In the genomic region with DNA sequence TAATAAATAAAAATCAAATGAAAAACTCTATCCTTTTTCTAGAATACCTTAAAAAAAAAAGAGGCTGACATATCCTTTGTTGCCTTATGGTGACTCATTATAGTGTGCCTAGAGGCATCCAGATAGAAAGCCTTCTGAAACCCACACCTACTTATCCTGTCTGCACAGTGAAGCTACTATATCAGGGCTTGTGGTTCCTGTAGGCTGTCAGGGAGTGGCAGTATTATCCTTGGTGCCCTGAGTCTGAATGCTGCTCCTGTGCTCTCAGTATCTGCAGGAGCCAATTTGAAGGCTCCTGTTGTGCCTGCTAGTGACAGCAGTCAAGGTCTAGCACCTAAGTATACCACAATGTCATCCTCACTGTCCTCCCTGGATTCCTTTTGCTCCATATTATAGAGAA, we compare ENCODE assay signal across 10 cellular contexts.
DNase-seq lines count a peak whose midpoint lies in the region; ATAC-seq and TF ChIP-seq lines count a peak whose summit lies in the region.
"Had no signal": no experiment of that assay in that cellular context is flagged by ENCODE, and none has a peak within 500 bp of the region (broad histone marks: within the 10 kb centered on the region; RNA-seq: fewer than 3 reads in every experiment).

No MANE protein-coding gene starts in this region.

- H3K4me1 ChIP-seq in upper lobe of left lung, result no peaks in the 10 kb centered on the region

- in situ Hi-C loops in brain microvascular endothelial cell (cut with HindIII; ENCODE audit: low pct_ligation_motif_present, low sequenced_read_pairs), result no loop called here

- no peak overlapping the region for H3K27ac Mint-ChIP-seq in activated CD4-positive, alpha-beta memory T cell treated with anti-CD3 and anti-CD28 coated beads, Interleukin-2, amount 10 ng/mL, durations not matched to agents 7 days and 5 days
- H3K27ac Mint-ChIP-seq: type B pancreatic cell had no signal

- H3K36me3 ChIP-seq in brain microvascular endothelial cell (replicated peaks), result no peaks in the 10 kb centered on the region
- H3K36me3 ChIP-seq in upper lobe of left lung, result no peaks in the 10 kb centered on the region

- no peak for TF ChIP-seq EP300 in upper lobe of left lung (IDR thresholded peaks at IDR 0.05)

- no peaks in the 10 kb centered on the region for H3K9me3 ChIP-seq in upper lobe of left lung

- no peak overlapping the region for H3K4me3 ChIP-seq in brain microvascular endothelial cell (ENCODE audit: low read depth, low read length)
- H3K4me3 ChIP-seq in upper lobe of left lung, result no peak overlapping the region
- no peak overlapping the region for H3K4me3 ChIP-seq in lower leg skin (ENCODE audit: low read depth, poor library complexity, severe bottlenecking)

- H3K27ac ChIP-seq in brain microvascular endothelial cell, result no peak overlapping the region
- H3K27ac ChIP-seq in upper lobe of left lung, result no peak overlapping the region

- TF ChIP-seq CTCF in brain microvascular endothelial cell (IDR thresholded peaks at IDR 0.05; ENCODE audit: low read depth, low read length, missing control alignments) (peak; percentile 11), upper lobe of left lung (IDR thresholded peaks at IDR 0.05) (no peak), lower leg skin (IDR thresholded peaks at IDR 0.05) (no peak)

- ATAC-seq in GM19438 (IDR thresholded peaks at IDR 0.05; ENCODE audit: low read depth, unreplicated experiment) (peak; percentile 78), HG03457 (IDR thresholded peaks at IDR 0.05; ENCODE audit: unreplicated experiment) (peak; percentile 65), upper lobe of left lung (ENCODE audit: low FRiP score in 2 of 2) (no peak)

- CTCF ChIA-PET in activated CD4-positive, alpha-beta memory T cell treated with anti-CD3 and anti-CD28 coated beads, Interleukin-2, amount 10 ng/mL, durations not matched to agents 7 days and 5 days (lab: Charles Lee), result no interaction called here

- no peaks in the 10 kb centered on the region for H3K9me3 Mint-ChIP-seq in activated CD4-positive, alpha-beta memory T cell treated with anti-CD3 and anti-CD28 coated beads, Interleukin-2, amount 10 ng/mL, durations not matched to agents 7 days and 5 days
- H3K9me3 Mint-ChIP-seq: type B pancreatic cell had no signal

- H3K27me3 ChIP-seq in brain microvascular endothelial cell (replicated peaks) (no peaks in the 10 kb centered on the region), upper lobe of left lung (no peaks in the 10 kb centered on the region)

- no peaks in the 10 kb centered on the region for H3K27me3 Mint-ChIP-seq in activated CD4-positive, alpha-beta memory T cell treated with anti-CD3 and anti-CD28 coated beads, Interleukin-2, amount 10 ng/mL, durations not matched to agents 7 days and 5 days
- H3K27me3 Mint-ChIP-seq: type B pancreatic cell had no signal

- POLR2A ChIA-PET in activated CD4-positive, alpha-beta memory T cell treated with anti-CD3 and anti-CD28 coated beads, Interleukin-2, amount 10 ng/mL, durations not matched to agents 7 days and 5 days (lab: Charles Lee), result no interaction called here

- intact Hi-C loops in lower leg skin (cut with DNase I; ENCODE audit: low total_unique reads), result no loop called here

- no peaks in the 10 kb centered on the region for H3K4me1 Mint-ChIP-seq in activated CD4-positive, alpha-beta memory T cell treated with anti-CD3 and anti-CD28 coated beads, Interleukin-2, amount 10 ng/mL, durations not matched to agents 7 days and 5 days

- H3K4me3 Mint-ChIP-seq in activated CD4-positive, alpha-beta memory T cell treated with anti-CD3 and anti-CD28 coated beads, Interleukin-2, amount 10 ng/mL, durations not matched to agents 7 days and 5 days, result no peak overlapping the region
- H3K4me3 Mint-ChIP-seq: type B pancreatic cell had no signal

- TF ChIP-seq POLR2A in upper lobe of left lung (IDR thresholded peaks at IDR 0.05), result no peak
- no peak for TF ChIP-seq POLR2A in lower leg skin (IDR thresholded peaks at IDR 0.05)

- no peaks in the 10 kb centered on the region for H3K36me3 Mint-ChIP-seq in activated CD4-positive, alpha-beta memory T cell treated with anti-CD3 and anti-CD28 coated beads, Interleukin-2, amount 10 ng/mL, durations not matched to agents 7 days and 5 days (ENCODE audit: low read depth)
- H3K36me3 Mint-ChIP-seq: type B pancreatic cell had no signal

- DNase-seq in COR-L47 (lab: John Stamatoyannopoulos, UW) (peak; percentile 24), brain microvascular endothelial cell (peak; percentile 56), upper lobe of left lung (no peak), epidermal melanocyte (ENCODE audit: insufficient read length, low spot score) (no peak), lower leg skin (ENCODE audit: low spot score in 2 of 2) (no peak)
- no peak for DNase-seq in activated CD4-positive, alpha-beta memory T cell treated with anti-CD3 and anti-CD28 coated beads, Interleukin-2, amount 10 ng/mL, durations not matched to agents 7 days and 5 days
- DNase-seq: DMS 273 treated with DMSO at 0.1 percent for 48 hours had no signal

Comparison
In these comparisons a context has a peak if more than half of its experiments do, and no peak if none do; other contexts are left out.
1. DNase-seq: peak in COR-L47 (single experiment) and brain microvascular endothelial cell (single experiment); none in upper lobe of left lung (0 of 2), epidermal melanocyte (single experiment), lower leg skin (0 of 2) and activated CD4-positive, alpha-beta memory T cell treated with anti-CD3 and anti-CD28 coated beads, Interleukin-2, amount 10 ng/mL, durations not matched to agents 7 days and 5 days (single experiment).
2. ATAC-seq: peak in GM19438 (single experiment) and HG03457 (single experiment); none in upper lobe of left lung (0 of 2).